8 cellular contexts compared by ENCODE assay signal in genomic region chr20:19757487-19757972, GRCh38. TPM values are rescaled to one million over a fixed set of nuclear protein-coding genes. Genes with fewer than 3 reads are reported as not detected.
DNase-seq lines count a peak whose midpoint lies in the region; ATAC-seq and TF ChIP-seq lines count a peak whose summit lies in the region.

No MANE protein-coding gene starts in this region.

- peak; percentile 81 for ATAC-seq in omental fat pad (ENCODE audit: low FRiP score)
- ATAC-seq in GM21619 (IDR thresholded peaks at IDR 0.05; ENCODE audit: unreplicated experiment): no peak

- H3K9me3 Mint-ChIP-seq in HFFc6: no peaks in the 10 kb centered on the region
- H3K9me3 Mint-ChIP-seq in activated T-helper 1 cell treated with anti-CD3 and anti-CD28 coated beads, Interleukin-12 subunit alpha, Interleukin-12 subunit beta, Interleukin-2, Interleukin-4 antibody, amounts not matched to agents 30 ng/mL and 10 ng/mL and 1 ng/mL, durations not matched to agents 14 hours and 24 hours and 36 hours: no peaks in the 10 kb centered on the region

- H3K27ac Mint-ChIP-seq in HFFc6: peak overlapping the region; percentile 94
- no peak overlapping the region for H3K27ac Mint-ChIP-seq in activated T-helper 1 cell treated with anti-CD3 and anti-CD28 coated beads, Interleukin-12 subunit alpha, Interleukin-12 subunit beta, Interleukin-2, Interleukin-4 antibody, amounts not matched to agents 30 ng/mL and 10 ng/mL and 1 ng/mL, durations not matched to agents 14 hours and 24 hours and 36 hours

- peaks cover 8% of the 10 kb centered on the region for H3K36me3 Mint-ChIP-seq in HFFc6 (ENCODE audit: low read depth)
- no peaks in the 10 kb centered on the region for H3K36me3 Mint-ChIP-seq in activated T-helper 1 cell treated with anti-CD3 and anti-CD28 coated beads, Interleukin-12 subunit alpha, Interleukin-12 subunit beta, Interleukin-2, Interleukin-4 antibody, amounts not matched to agents 30 ng/mL and 10 ng/mL and 1 ng/mL, durations not matched to agents 14 hours and 24 hours and 36 hours (ENCODE audit: low read depth)

- no TSS peak for BruUV-seq in A673 (replicated peaks; lab: Mats Ljungman, UMichigan)

- POLR2A ChIA-PET in A673 (lab: Charles Lee; ENCODE audit: low non-redundant PET): interaction anchor here (0.6 kb wide), 4 partner anchors 23 to 373 kb away, joined by 3 to 8 read pairs (median 6); no protein-coding TSS in a partner anchor

- H3K36me3 ChIP-seq in A673 (ENCODE audit: insufficient read depth, low read length, poor library complexity, severe bottlenecking): no peaks in the 10 kb centered on the region

- CTCF ChIA-PET in A673 (lab: Charles Lee): interaction anchor here (0.6 to 0.7 kb wide), 4 partner anchors 25 to 157 kb away, joined by 3 to 8 read pairs (median 6); no protein-coding TSS in a partner anchor

- DNase-seq in A673 (ENCODE audit: low spot score): no peak
- peak; percentile 57 for DNase-seq in HFFc6
- DNase-seq in activated T-helper 1 cell treated with anti-CD3 and anti-CD28 coated beads, Interleukin-12 subunit alpha, Interleukin-12 subunit beta, Interleukin-2, Interleukin-4 antibody, amounts not matched to agents 30 ng/mL and 10 ng/mL and 1 ng/mL, durations not matched to agents 14 hours and 24 hours and 36 hours (ENCODE audit: low spot score): no peak
- DNase-seq in head of caudate nucleus: peak; percentile 10 to 83 (median 56)
- DNase-seq in omental fat pad (ENCODE audit: low spot score): peak; percentile 33
- no peak for DNase-seq in kidney glomerular epithelial cell (lab: John Stamatoyannopoulos, UW)
- no peak for DNase-seq in AML-193 (lab: John Stamatoyannopoulos, UW)

- peak overlapping the region; percentile 89 for H3K27ac ChIP-seq in A673 (ENCODE audit: low read depth, low read length, poor library complexity, severe bottlenecking)

- H3K4me1 Mint-ChIP-seq in HFFc6 (ENCODE audit: low read depth): peaks cover 49% of the 10 kb centered on the region
- no peaks in the 10 kb centered on the region for H3K4me1 Mint-ChIP-seq in activated T-helper 1 cell treated with anti-CD3 and anti-CD28 coated beads, Interleukin-12 subunit alpha, Interleukin-12 subunit beta, Interleukin-2, Interleukin-4 antibody, amounts not matched to agents 30 ng/mL and 10 ng/mL and 1 ng/mL, durations not matched to agents 14 hours and 24 hours and 36 hours (ENCODE audit: low read depth)

- intact Hi-C loops in A673 (cut with micrococcal nuclease; ENCODE audit: unreplicated experiment): no loop called here
- intact Hi-C loops in activated T-helper 1 cell treated with anti-CD3 and anti-CD28 coated beads, Interleukin-12 subunit alpha, Interleukin-12 subunit beta, Interleukin-2, Interleukin-4 antibody, amounts not matched to agents 30 ng/mL and 10 ng/mL and 1 ng/mL, durations not matched to agents 14 hours and 24 hours and 36 hours (cut with micrococcal nuclease): no loop called here
- intact Hi-C loops in head of caudate nucleus (cut with DNase I): no loop called here

- H3K9me3 ChIP-seq in A673 (ENCODE audit: low read depth, low read length, poor library complexity, severe bottlenecking): no peaks in the 10 kb centered on the region

- peaks cover 43% of the 10 kb centered on the region for H3K4me1 ChIP-seq in A673 (ENCODE audit: insufficient read depth, low read length, poor library complexity, severe bottlenecking)

- H3K27me3 Mint-ChIP-seq in HFFc6 (ENCODE audit: insufficient read depth): 0 out of 2 replicates have a peak, but pooled peaks cover 2% of the 10 kb centered on the region
- peaks cover 28% of the 10 kb centered on the region for H3K27me3 Mint-ChIP-seq in activated T-helper 1 cell treated with anti-CD3 and anti-CD28 coated beads, Interleukin-12 subunit alpha, Interleukin-12 subunit beta, Interleukin-2, Interleukin-4 antibody, amounts not matched to agents 30 ng/mL and 10 ng/mL and 1 ng/mL, durations not matched to agents 14 hours and 24 hours and 36 hours (ENCODE audit: insufficient read depth)

- no peaks in the 10 kb centered on the region for H3K27me3 ChIP-seq in A673 (replicated peaks; ENCODE audit: insufficient read depth, low read depth, low read length, poor library complexity)

- peak overlapping the region; percentile 75 for H3K4me3 ChIP-seq in A673 (ENCODE audit: low read depth, low read length, poor library complexity, severe bottlenecking)

- no peak for TF ChIP-seq CTCF in A673 (conservative IDR thresholded peaks at IDR 0.05; ENCODE audit: low read depth, low read length)
- TF ChIP-seq CTCF in HFFc6 (IDR thresholded peaks at IDR 0.05): no peak
- TF ChIP-seq CTCF in omental fat pad (IDR thresholded peaks at IDR 0.05): no peak

- peak overlapping the region; percentile 96 for H3K4me3 Mint-ChIP-seq in HFFc6
- H3K4me3 Mint-ChIP-seq in activated T-helper 1 cell treated with anti-CD3 and anti-CD28 coated beads, Interleukin-12 subunit alpha, Interleukin-12 subunit beta, Interleukin-2, Interleukin-4 antibody, amounts not matched to agents 30 ng/mL and 10 ng/mL and 1 ng/mL, durations not matched to agents 14 hours and 24 hours and 36 hours: peak overlapping the region; percentile 39

RNA-seq across cellular contexts. Expression of gene RIN2, which starts 0.5 kb away (rescaled TPM):
- 14.6 and 18.5 TPM in 2 replicates for total RNA-seq in A673 (2021)
- 10 to 100 TPM; 41.0 to 44.0 (median 43.5) TPM for total RNA-seq in HFFc6 (2021; fragmentation: NEBNext Ultra II Directional; extraction: Animal tissue kit (Norgen Biotek cat#: 25700))
- not detected in 2 replicates for total RNA-seq in activated T-helper 1 cell treated with anti-CD3 and anti-CD28 coated beads, Interleukin-12 subunit alpha, Interleukin-12 subunit beta, Interleukin-2, Interleukin-4 antibody, amounts not matched to agents 30 ng/mL and 10 ng/mL and 1 ng/mL, durations not matched to agents 14 hours and 24 hours and 36 hours
- 100 to 1,000 TPM in 1 of 4 donors, 10 to 100 TPM in 3; 40.2 to 117 (median 73.6) TPM for total RNA-seq in omental fat pad

Comparison
In these comparisons a context has a peak if more than half of its experiments do, and no peak if none do; other contexts are left out.
1. DNase-seq: peak in HFFc6 (single experiment), head of caudate nucleus (42 of 42) and omental fat pad (single experiment); none in A673 (single experiment), activated T-helper 1 cell treated with anti-CD3 and anti-CD28 coated beads, Interleukin-12 subunit alpha, Interleukin-12 subunit beta, Interleukin-2, Interleukin-4 antibody, amounts not matched to agents 30 ng/mL and 10 ng/mL and 1 ng/mL, durations not matched to agents 14 hours and 24 hours and 36 hours (single experiment), kidney glomerular epithelial cell (single experiment) and AML-193 (0 of 2).
2. RNA of gene RIN2, which starts 0.5 kb away (total RNA-seq): 40.2 to 117 TPM in omental fat pad, 41.0 to 44.0 TPM in HFFc6 and 14.6 to 18.5 TPM in A673; not detected in activated T-helper 1 cell treated with anti-CD3 and anti-CD28 coated beads, Interleukin-12 subunit alpha, Interleukin-12 subunit beta, Interleukin-2, Interleukin-4 antibody, amounts not matched to agents 30 ng/mL and 10 ng/mL and 1 ng/mL, durations not matched to agents 14 hours and 24 hours and 36 hours; every median in the first group is over 10 times any median in the second.